18 cellular contexts compared by ENCODE assay signal in genomic region chr1:230071316-230071715, GRCh38. TPM values are rescaled to one million over a fixed set of nuclear protein-coding genes. Genes with fewer than 3 reads are reported as not detected.
DNase-seq lines count a peak whose midpoint lies in the region; ATAC-seq, FAIRE-seq and TF ChIP-seq lines count a peak whose summit lies in the region.
"Had no signal": no experiment of that assay in that cellular context is flagged by ENCODE, and none has a peak within 500 bp of the region (broad histone marks: within the 10 kb centered on the region; RNA-seq: fewer than 3 reads in every experiment).

No MANE protein-coding gene starts in this region.

- H3K9ac ChIP-seq in DND-41 (ENCODE audit: low read depth, low read length) (peak overlapping the region; percentile 93), K562 (ENCODE audit: insufficient read depth in 1 of 2, low read depth in 2 of 2, low read length in 2 of 2) (peak overlapping the region in 1 of 2 experiments; percentile 79; a peak in 2 of 4 replicates), trophoblast cell (ENCODE audit: low read length) (no peak overlapping the region)

- H3K14ac ChIP-seq in trophoblast cell (ENCODE audit: low read length), result no peak overlapping the region

- no peaks in the 10 kb centered on the region for H3K27me3 ChIP-seq in DND-41 (ENCODE audit: insufficient read depth, low read length, poor library complexity)
- H3K27me3 ChIP-seq in K562 (ENCODE audit: control insufficient read depth in 2 of 2, insufficient read depth in 2 of 2, low read length in 2 of 2), result no peaks in the 10 kb centered on the region
- H3K27me3 ChIP-seq in trophoblast cell (ENCODE audit: insufficient read depth, low read length), result no peaks in the 10 kb centered on the region
- no peaks in the 10 kb centered on the region for H3K27me3 ChIP-seq in MG63
- H3K27me3 ChIP-seq: SJSA1 had no signal

- peaks cover 9% of the 10 kb centered on the region for H3K9me1 ChIP-seq in K562 (ENCODE audit: control insufficient read depth, insufficient read depth, low read length)

- TF ChIP-seq RAD21 in K562 (CRISPR knock-in tag; conservative IDR thresholded peaks at IDR 0.05 in 1 of 2, IDR thresholded peaks at IDR 0.05 in 1 of 2), result no peak

- no peak for TF ChIP-seq POLR2A in K562 (conservative IDR thresholded peaks at IDR 0.05)

- TF ChIP-seq EP300 in K562 (IDR thresholded peaks at IDR 0.05; ENCODE audit: low read length), result no peak

- 72% methylated on average over 6 of the region's 7 CpGs for WGBS in K562 (ENCODE audit: insufficient coverage, low coverage, missing lambda C conversion rate)
- WGBS in trophoblast cell (ENCODE audit: extremely low coverage, insufficient coverage, insufficient read length), result no CpG with 5 or more reads among the region's 7 CpGs

- CTCF ChIA-PET in K562 (lab: Yijun Ruan, JAX; ENCODE audit: low intra/inter-chr PET ratio), result no interaction called here

- no peak overlapping the region for H2AK5ac ChIP-seq in trophoblast cell (ENCODE audit: low read length)

- peak; percentile 40 for DNase-seq in activated CD8-positive, alpha-beta memory T cell treated with anti-CD3 and anti-CD28 coated beads, Interleukin-2, amount 50 U/mL, for 48 hours
- DNase-seq in activated CD8-positive, alpha-beta memory T cell treated with anti-CD3 and anti-CD28 coated beads, Interleukin-2, amount 50 U/mL, for 4 hours, result no peak
- DNase-seq in DND-41 (no peak), K562 (ENCODE audit: extremely low read depth in 1 of 4, low spot score in 3 of 4) (no peak), trophoblast cell (no peak), MG63 (no peak)
- DNase-seq: 8988T, Caco-2, HFFc6, Karpas-422, NCI-H1436, NCI-H2081, NCI-H2227 treated with DMSO at 0.1 percent for 48 hours, NCI-H526, RPMI8226 had no signal

- H4K91ac ChIP-seq in trophoblast cell (ENCODE audit: low read depth, low read length), result peak overlapping the region; percentile 27

- no peak overlapping the region for H2BK12ac ChIP-seq in trophoblast cell (ENCODE audit: low read length)

- H3K27ac ChIP-seq in DND-41 (ENCODE audit: low read length) (peak overlapping the region; percentile 92), K562 (ENCODE audit: extremely low read depth, low read depth, low read length) (no peak overlapping the region), trophoblast cell (ENCODE audit: low read depth, low read length) (no peak overlapping the region)
- H3K27ac ChIP-seq: SJSA1 had no signal

- no peak overlapping the region for H2AFZ ChIP-seq in DND-41 (ENCODE audit: low read depth, low read length)
- H2AFZ ChIP-seq in K562 (ENCODE audit: low read depth, low read length), result no peak overlapping the region
- H2AFZ ChIP-seq in trophoblast cell (ENCODE audit: insufficient read depth, low read length, poor library complexity), result no peak overlapping the region

- H4K8ac ChIP-seq in trophoblast cell (ENCODE audit: low read depth, low read length), result no peak overlapping the region

- H3K79me1 ChIP-seq in trophoblast cell (ENCODE audit: low read length), result peaks cover 18% of the 10 kb centered on the region

- H4K12ac ChIP-seq in trophoblast cell (ENCODE audit: low read depth, low read length), result no peak overlapping the region

- peak overlapping the region; percentile 2 for H3K23ac ChIP-seq in trophoblast cell (ENCODE audit: low read length)

- H3K4me2 ChIP-seq in DND-41 (ENCODE audit: insufficient read depth, low read length) (peak overlapping the region; percentile 84), K562 (ENCODE audit: insufficient read depth, low read length) (no peak overlapping the region), trophoblast cell (ENCODE audit: low read length) (no peak overlapping the region)

- peaks cover 96% of the 10 kb centered on the region for H3K79me2 ChIP-seq in DND-41 (ENCODE audit: insufficient read depth, low read length)
- H3K79me2 ChIP-seq in K562 (ENCODE audit: control insufficient read depth, insufficient read depth, low read length), result peaks cover 91% of the 10 kb centered on the region
- peaks cover 23% of the 10 kb centered on the region for H3K79me2 ChIP-seq in trophoblast cell (ENCODE audit: control insufficient read depth, insufficient read depth, low read length, poor library complexity)

- in situ Hi-C loops in K562 (cut with MboI), result no loop called here

- intact Hi-C loops in K562 (cut with micrococcal nuclease), result no loop called here

- H2BK5ac ChIP-seq in trophoblast cell (ENCODE audit: low read depth, low read length, poor library complexity), result no peak overlapping the region

- H4K20me1 ChIP-seq in DND-41 (ENCODE audit: insufficient read depth, low read length) (peaks cover 87% of the 10 kb centered on the region), K562 (replicated peaks; ENCODE audit: control insufficient read depth, insufficient read depth, low read length) (peaks cover 49% of the 10 kb centered on the region)

- H3K9me3 ChIP-seq in DND-41 (ENCODE audit: insufficient read depth, low read length, severe bottlenecking) (no peaks in the 10 kb centered on the region), K562 (replicated peaks; ENCODE audit: control insufficient read depth, insufficient read depth, low read depth, low read length) (no peaks in the 10 kb centered on the region), trophoblast cell (ENCODE audit: insufficient read depth, low read depth, low read length) (peaks cover 1% of the 10 kb centered on the region), MG63 (no peaks in the 10 kb centered on the region)
- H3K9me3 ChIP-seq: Caco-2, SJSA1 had no signal

- peak overlapping the region; percentile 30 for H3K4ac ChIP-seq in trophoblast cell (ENCODE audit: low read depth, low read length)

- peak overlapping the region; percentile 82 for H3K18ac ChIP-seq in trophoblast cell (ENCODE audit: low read length)

- H2BK120ac ChIP-seq in trophoblast cell (ENCODE audit: insufficient read depth, low read length, poor library complexity), result no peak overlapping the region

- H3K4me3 ChIP-seq in DND-41 (ENCODE audit: low read depth in 1 of 2, low read length in 2 of 2) (peak overlapping the region in 1 of 2 experiments; percentile 72; a peak in 2 of 4 replicates), K562 (no peak overlapping the region), trophoblast cell (ENCODE audit: low read depth, low read length) (no peak overlapping the region), MG63 (no peak overlapping the region)
- H3K4me3 ChIP-seq: SJSA1 had no signal

- TF ChIP-seq CTCF in DND-41 (IDR thresholded peaks at IDR 0.05; ENCODE audit: borderline replicate concordance, extremely low read depth, low read length, poor library complexity, severe bottlenecking) (no peak), K562 (IDR thresholded peaks at IDR 0.05 in 2 of 3, conservative IDR thresholded peaks at IDR 0.05 in 1 of 3; ENCODE audit: insufficient read depth in 2 of 3, low read depth in 1 of 3, low read length in 3 of 3) (no peak)

- FAIRE-seq in K562 (lab: Jason Lieb, UNC), result no peak

- no TSS peak for BruUV-seq in K562 (replicated peaks; lab: Mats Ljungman, UMichigan)

- POLR2A ChIA-PET in K562 (lab: Yijun Ruan, JAX), result interaction anchor here (0.7 to 3.0 kb wide), 7 partner anchors 7 to 106 kb away, joined by 3 to 21 read pairs (median 4); no protein-coding TSS in a partner anchor

- H3K4me1 ChIP-seq in DND-41 (ENCODE audit: insufficient read depth, low read length) (peaks cover 77% of the 10 kb centered on the region), K562 (replicated peaks in 1 of 2; ENCODE audit: control insufficient read depth in 2 of 2, insufficient read depth in 2 of 2, low read length in 2 of 2) (peaks cover 26 to 41% of the 10 kb centered on the region in 2 experiments; a peak in 4 of 5 replicates), trophoblast cell (ENCODE audit: control insufficient read depth in 1 of 2, insufficient read depth in 2 of 2, low read length in 2 of 2) (peaks cover 8 to 10% of the 10 kb centered on the region in 2 experiments)
- H3K4me1 ChIP-seq: Caco-2 had no signal

- no peak for ATAC-seq in DND-41 (ENCODE audit: insufficient read depth, low read depth)
- no peak for ATAC-seq in K562
- ATAC-seq in HG03378 (IDR thresholded peaks at IDR 0.05; ENCODE audit: unreplicated experiment), result no peak
- no peak for ATAC-seq in GM18498 (IDR thresholded peaks at IDR 0.05; ENCODE audit: unreplicated experiment)

- H3K36me3 ChIP-seq in DND-41 (ENCODE audit: insufficient read depth, low read length), result peaks cover 58% of the 10 kb centered on the region
- peaks cover 16% of the 10 kb centered on the region; the same call in 1 of the 3 replicates for H3K36me3 ChIP-seq in K562 (ENCODE audit: control insufficient read depth, insufficient read depth, low read length)
- H3K36me3 ChIP-seq in trophoblast cell (ENCODE audit: control insufficient read depth in 1 of 2, insufficient read depth in 2 of 2, low read length in 2 of 2), result peaks cover 0 to 5% of the 10 kb centered on the region in 2 experiments
- peaks cover 14% of the 10 kb centered on the region for H3K36me3 ChIP-seq in MG63

TF ChIP-seq in K562, 482 proteins besides CTCF, POLR2A, EP300 and RAD21 (continues in another document):
- TF ChIP-seq, protein P1, sequence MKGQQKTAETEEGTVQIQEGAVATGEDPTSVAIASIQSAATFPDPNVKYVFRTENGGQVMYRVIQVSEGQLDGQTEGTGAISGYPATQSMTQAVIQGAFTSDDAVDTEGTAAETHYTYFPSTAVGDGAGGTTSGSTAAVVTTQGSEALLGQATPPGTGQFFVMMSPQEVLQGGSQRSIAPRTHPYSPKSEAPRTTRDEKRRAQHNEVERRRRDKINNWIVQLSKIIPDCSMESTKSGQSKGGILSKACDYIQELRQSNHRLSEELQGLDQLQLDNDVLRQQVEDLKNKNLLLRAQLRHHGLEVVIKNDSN (CRISPR knock-in tag; IDR thresholded peaks at IDR 0.05), result peak; percentile 47; the same call in 1 of the 2 replicates

RNA-seq across cellular contexts. Expression of gene GALNT2, which starts 4.3 kb away (rescaled TPM):
- 96.1 and 131 TPM in 2 replicates for total RNA-seq in K562 (2011; cell fraction: chromatin; rRNA removed; ENCODE audit: low replicate concordance)
- 139 and 145 TPM in 2 replicates for total RNA-seq in K562 (2011; cell fraction: nucleolus; rRNA removed)
- total RNA-seq in K562 (2011; cell fraction: nucleoplasm; rRNA removed), result 159 and 198 TPM in 2 replicates
- 51.9 and 66.5 TPM in 2 replicates for total RNA-seq in K562 (2014; rRNA removed)
- 33.3 and 34.6 TPM in 2 replicates for total RNA-seq in K562 (2014; rRNA removed; fragmentation: Illumina TruSeq; extraction: Trizol)
- total RNA-seq in K562 (2015; rRNA removed; fragmentation: Illumina TruSeq; extraction: Trizol), result 54.6 and 56.7 TPM in 2 replicates
- 98.2 and 106 TPM in 2 replicates for total RNA-seq in K562 (2021)
- 37.2 and 41.8 TPM in 2 replicates for polyA plus RNA-seq in K562 (2011; rRNA removed)
- 53.2 and 59.2 TPM in 2 replicates for polyA plus RNA-seq in K562 (2011; cell fraction: cytosol; rRNA removed)
- polyA plus RNA-seq in K562 (2011; cell fraction: nucleus; rRNA removed), result 54.3 and 75.7 TPM in 2 replicates
- 75.0 and 88.5 TPM in 2 replicates for polyA plus RNA-seq in K562 (2012)
- 58.5 and 67.9 TPM in 2 replicates for polyA plus RNA-seq in K562 (2014; fragmentation: Illumina TruSeq; extraction: Trizol)
- 1 to 10 TPM; 1.6 to 1.8 TPM for polyA plus RNA-seq in K562 (2014; fragmentation: Nextera tagmentation; extraction: Ambion mirVana)
- polyA plus RNA-seq in K562 (2014; rRNA removed), result 66.9 and 67.9 TPM in 2 replicates
- 34.0 and 50.2 TPM in 2 replicates for polyA minus RNA-seq in K562 (2011; rRNA and poly(A)+ RNA removed)
- 40.9 and 44.3 TPM in 2 replicates for polyA minus RNA-seq in K562 (2011; cell fraction: cytosol; rRNA and poly(A)+ RNA removed)
- 25.2 and 30.3 TPM in 2 replicates for polyA minus RNA-seq in K562 (2011; cell fraction: nucleus; rRNA and poly(A)+ RNA removed)
- polyA plus RNA-seq in trophoblast cell (2013), result 156 and 169 TPM in 2 replicates
- 107 and 149 TPM in 2 replicates for total RNA-seq in MG63 (2014; rRNA removed; shearing (Covaris generic); ENCODE audit: low replicate concordance)
